ENCODE assay signal across 15 cellular contexts in genomic region chr9:134937566-134938345, GRCh38. TPM values are rescaled to one million over a fixed set of nuclear protein-coding genes. Genes with fewer than 3 reads are reported as not detected.
"Had no signal": no experiment of that assay in that cellular context is flagged by ENCODE, and none has a peak within 500 bp of the region (broad histone marks: within the 10 kb centered on the region; RNA-seq: fewer than 3 reads in every experiment).

No MANE protein-coding gene starts in this region.

- H3K27ac ChIP-seq: colonic mucosa, gastrocnemius medialis, prostate gland, right lobe of liver had no signal

- H3K27me3 ChIP-seq: colonic mucosa, right lobe of liver had no signal

- DNase-seq: activated CD4-positive, alpha-beta T cell treated with anti-CD3 and anti-CD28 coated beads for 48 hours; activated CD8-positive, alpha-beta memory T cell treated with anti-CD3 and anti-CD28 coated beads for 24 hours; activated naive CD4-positive, alpha-beta T cell treated with Interleukin-2 at 50 U/mL for 16 hours; activated naive CD8-positive, alpha-beta T cell treated with anti-CD3 and anti-CD28 coated beads, Interleukin-2, amount 50 U/mL, for 24 hours; colonic mucosa; effector CD8-positive, alpha-beta T cell; nucleus accumbens; stimulated activated CD4-positive, alpha-beta T cell treated with anti-CD3 and anti-CD28 coated beads, Interleukin-1b, Interleukin-23, amount 100 ng/mL, for 48 hours; stimulated activated naive CD4-positive, alpha-beta T cell; substantia nigra had no signal

- ATAC-seq: activated naive CD8-positive, alpha-beta T cell treated with anti-CD3 and anti-CD28 coated beads, Interleukin-2, amount 50 U/mL, for 24 hours; gastrocnemius medialis had no signal

- H3K4me3 Mint-ChIP-seq: activated naive CD8-positive, alpha-beta T cell treated with anti-CD3 and anti-CD28 coated beads, Interleukin-2, amount 50 U/mL, for 24 hours had no signal

- H3K4me3 ChIP-seq: colonic mucosa, gastrocnemius medialis, prostate gland, right lobe of liver, transverse colon had no signal

- H3K4me1 ChIP-seq: colonic mucosa, gastrocnemius medialis, prostate gland, right lobe of liver, transverse colon had no signal

- H3K4me1 Mint-ChIP-seq: activated naive CD8-positive, alpha-beta T cell treated with anti-CD3 and anti-CD28 coated beads, Interleukin-2, amount 50 U/mL, for 24 hours had no signal

- H3K27ac Mint-ChIP-seq: activated naive CD8-positive, alpha-beta T cell treated with anti-CD3 and anti-CD28 coated beads, Interleukin-2, amount 50 U/mL, for 24 hours had no signal

- H3K36me3 ChIP-seq: colonic mucosa, gastrocnemius medialis, prostate gland, right lobe of liver, transverse colon had no signal

- H3K9me3 ChIP-seq: colonic mucosa, gastrocnemius medialis, prostate gland, right lobe of liver, transverse colon had no signal

- H3K9me3 Mint-ChIP-seq: activated naive CD8-positive, alpha-beta T cell treated with anti-CD3 and anti-CD28 coated beads, Interleukin-2, amount 50 U/mL, for 24 hours had no signal

RNA-seq across cellular contexts. Expression of gene FCN1, which starts 20.0 kb away (rescaled TPM):
- total RNA-seq: astrocyte had no signal

RNA-seq across cellular contexts. Expression of gene FCN2, which starts 57.1 kb away (rescaled TPM):
- total RNA-seq: astrocyte, colonic mucosa, gastrocnemius medialis, transverse colon had no signal
